Comparison of ENCODE assay signal across 8 cellular contexts in the genomic region with DNA sequence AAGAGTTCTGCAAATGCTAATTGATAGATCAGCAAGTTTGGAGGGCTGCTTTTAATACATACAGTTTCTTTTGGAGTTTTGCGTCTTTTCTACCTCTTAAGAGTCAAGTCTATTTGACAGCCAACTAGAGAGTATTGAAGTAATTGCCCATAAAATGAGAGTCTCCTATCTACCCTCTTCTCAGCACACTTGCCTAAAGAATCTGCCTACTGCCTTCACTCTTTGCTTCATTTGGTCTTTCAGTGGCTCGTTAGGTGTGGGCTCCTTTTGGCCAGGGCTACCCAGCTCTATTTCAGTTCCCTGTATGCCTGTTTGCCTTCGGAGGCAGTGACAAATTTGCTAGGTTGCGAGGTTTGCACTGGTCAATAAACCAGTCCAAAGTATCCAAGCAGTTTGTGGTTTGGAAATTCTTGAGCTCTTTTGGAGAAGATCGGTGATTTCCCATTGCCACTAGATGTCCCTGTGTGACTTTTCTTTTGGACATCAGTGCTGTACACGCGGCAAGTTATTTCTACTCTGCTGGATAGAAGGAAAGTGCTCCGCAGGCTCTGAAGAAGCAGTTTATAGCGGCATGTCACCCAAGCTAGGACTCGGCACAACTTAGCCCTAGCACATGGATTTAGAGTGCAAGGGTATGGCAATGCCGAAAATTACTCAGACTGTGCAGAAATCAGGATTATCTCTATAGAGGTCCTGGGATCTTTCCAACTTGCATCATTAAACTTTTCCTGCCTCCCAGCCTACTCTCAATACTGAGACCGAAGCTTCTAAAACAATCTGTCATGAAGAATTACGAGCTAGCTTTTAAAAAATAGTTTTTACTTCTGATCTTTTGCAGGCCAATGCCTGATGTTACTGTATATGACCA. TPM values are rescaled to one million over a fixed set of nuclear protein-coding genes. Genes with fewer than 3 reads are reported as not detected.
DNase-seq lines count a peak whose midpoint lies in the region; ATAC-seq and TF ChIP-seq lines count a peak whose summit lies in the region.

No MANE protein-coding gene starts in this region.

- TF ChIP-seq CTCF in 22Rv1 (IDR thresholded peaks at IDR 0.05): peak; percentile 73
- peak; percentile 59 to 77 for TF ChIP-seq CTCF in GM23338 (conservative IDR thresholded peaks at IDR 0.05; ENCODE audit: low read depth in 2 of 2)
- TF ChIP-seq CTCF in dorsolateral prefrontal cortex (IDR thresholded peaks at IDR 0.05 in 54 of 56, conservative IDR thresholded peaks at IDR 0.05 in 2 of 56; ENCODE audit: low read depth in 1 of 56, partially characterized antibody in 56 of 56): peak; percentile 23 to 80 (median 60)

- H3K4me1 ChIP-seq in GM23338 (ENCODE audit: insufficient read depth): 0 out of 2 replicates have a peak, but pooled peaks cover 7% of the 10 kb centered on the region

- H2AFZ ChIP-seq in GM23338: no peak overlapping the region

- H3K79me2 ChIP-seq in GM23338 (replicated peaks; ENCODE audit: insufficient read depth): no peaks in the 10 kb centered on the region

- no peaks in the 10 kb centered on the region for H3K36me3 ChIP-seq in GM23338 (ENCODE audit: insufficient read depth)

- H3K36me3 Mint-ChIP-seq in GM23338 (ENCODE audit: low read depth): peaks cover 11% of the 10 kb centered on the region; the same call in 2 of the 3 replicates

- peaks cover 4% of the 10 kb centered on the region; the same call in 2 of the 3 replicates for H3K4me1 Mint-ChIP-seq in GM23338

- no peaks in the 10 kb centered on the region for H3K9me2 ChIP-seq in GM23338 (ENCODE audit: insufficient read depth)

- H3K27ac Mint-ChIP-seq in GM23338: no peak overlapping the region

- peaks cover 2% of the 10 kb centered on the region for H3K27me3 Mint-ChIP-seq in GM23338 (ENCODE audit: insufficient read depth, low read depth, poor library complexity)

- H3K27ac ChIP-seq in 22Rv1 (no peak overlapping the region), GM23338 (ENCODE audit: low read depth) (no peak overlapping the region), dorsolateral prefrontal cortex (no peak overlapping the region)

- ATAC-seq in GM23338 (peak; percentile 89), GM21360 (IDR thresholded peaks at IDR 0.05; ENCODE audit: unreplicated experiment) (no peak)

- no peak overlapping the region for H3K4me3 Mint-ChIP-seq in GM23338

- intact Hi-C loops in dorsolateral prefrontal cortex (cut with DNase I): loop anchor here (2.0 to 5.0 kb wide), 2 partner anchors 1256 to 1257 kb away; no protein-coding TSS in a partner anchor

- H3K9me3 Mint-ChIP-seq in GM23338: peaks cover 8% of the 10 kb centered on the region; the same call in 2 of the 3 replicates

- H3K4me2 ChIP-seq in GM23338: no peak overlapping the region

- H3K4me3 ChIP-seq in GM23338: no peak overlapping the region
- H3K4me3 ChIP-seq in dorsolateral prefrontal cortex: peak overlapping the region in 29 of 59 donors; percentile 2 to 45 (median 30)

- no peaks in the 10 kb centered on the region for H3K27me3 ChIP-seq in GM23338 (ENCODE audit: insufficient read depth)
- H3K27me3 ChIP-seq in dorsolateral prefrontal cortex: peaks cover 0 to 4% (median 0%) of the 10 kb centered on the region in 45 donors

- H4K20me1 ChIP-seq in GM23338 (replicated peaks; ENCODE audit: insufficient read depth): no peaks in the 10 kb centered on the region

- peak; percentile 65 for DNase-seq in GM23338 (ENCODE audit: low spot score)
- peak; percentile 88 for DNase-seq in NCI-H510A treated with DMSO at 0.1 percent for 48 hours (lab: John Stamatoyannopoulos, UW)
- DNase-seq in dorsolateral prefrontal cortex: peak in 7 of 10 donors; percentile 14 to 58 (median 39)
- peak; percentile 68 for DNase-seq in middle frontal gyrus (ENCODE audit: extremely low spot score, low spot score)
- no peak for DNase-seq in NK-92 treated with Interleukin-12 subunit alpha and Interleukin-12 subunit beta, amount 100 ng/mL, for 24 hours (lab: John Stamatoyannopoulos, UW)
- no peak for DNase-seq in activated effector memory CD4-positive, alpha-beta T cell treated with Interleukin-2 at 50 U/mL for 16 hours

- no peaks in the 10 kb centered on the region for H3F3A ChIP-seq in GM23338 (replicated peaks; ENCODE audit: low read depth)

TF ChIP-seq in GM23338, 12 proteins besides CTCF, POLR2A, EP300 and RAD21:
- TF ChIP-seq NANOG (IDR thresholded peaks at IDR 0.05; ENCODE audit: borderline replicate concordance) (no peak), POLR2AphosphoS5 (IDR thresholded peaks at IDR 0.05; ENCODE audit: low read depth) (no peak), JUNB (IDR thresholded peaks at IDR 0.05; ENCODE audit: unreplicated experiment) (no peak), ZNF114 (CRISPR knock-in tag; IDR thresholded peaks at IDR 0.05) (no peak)
- TF ChIP-seq, protein P1, sequence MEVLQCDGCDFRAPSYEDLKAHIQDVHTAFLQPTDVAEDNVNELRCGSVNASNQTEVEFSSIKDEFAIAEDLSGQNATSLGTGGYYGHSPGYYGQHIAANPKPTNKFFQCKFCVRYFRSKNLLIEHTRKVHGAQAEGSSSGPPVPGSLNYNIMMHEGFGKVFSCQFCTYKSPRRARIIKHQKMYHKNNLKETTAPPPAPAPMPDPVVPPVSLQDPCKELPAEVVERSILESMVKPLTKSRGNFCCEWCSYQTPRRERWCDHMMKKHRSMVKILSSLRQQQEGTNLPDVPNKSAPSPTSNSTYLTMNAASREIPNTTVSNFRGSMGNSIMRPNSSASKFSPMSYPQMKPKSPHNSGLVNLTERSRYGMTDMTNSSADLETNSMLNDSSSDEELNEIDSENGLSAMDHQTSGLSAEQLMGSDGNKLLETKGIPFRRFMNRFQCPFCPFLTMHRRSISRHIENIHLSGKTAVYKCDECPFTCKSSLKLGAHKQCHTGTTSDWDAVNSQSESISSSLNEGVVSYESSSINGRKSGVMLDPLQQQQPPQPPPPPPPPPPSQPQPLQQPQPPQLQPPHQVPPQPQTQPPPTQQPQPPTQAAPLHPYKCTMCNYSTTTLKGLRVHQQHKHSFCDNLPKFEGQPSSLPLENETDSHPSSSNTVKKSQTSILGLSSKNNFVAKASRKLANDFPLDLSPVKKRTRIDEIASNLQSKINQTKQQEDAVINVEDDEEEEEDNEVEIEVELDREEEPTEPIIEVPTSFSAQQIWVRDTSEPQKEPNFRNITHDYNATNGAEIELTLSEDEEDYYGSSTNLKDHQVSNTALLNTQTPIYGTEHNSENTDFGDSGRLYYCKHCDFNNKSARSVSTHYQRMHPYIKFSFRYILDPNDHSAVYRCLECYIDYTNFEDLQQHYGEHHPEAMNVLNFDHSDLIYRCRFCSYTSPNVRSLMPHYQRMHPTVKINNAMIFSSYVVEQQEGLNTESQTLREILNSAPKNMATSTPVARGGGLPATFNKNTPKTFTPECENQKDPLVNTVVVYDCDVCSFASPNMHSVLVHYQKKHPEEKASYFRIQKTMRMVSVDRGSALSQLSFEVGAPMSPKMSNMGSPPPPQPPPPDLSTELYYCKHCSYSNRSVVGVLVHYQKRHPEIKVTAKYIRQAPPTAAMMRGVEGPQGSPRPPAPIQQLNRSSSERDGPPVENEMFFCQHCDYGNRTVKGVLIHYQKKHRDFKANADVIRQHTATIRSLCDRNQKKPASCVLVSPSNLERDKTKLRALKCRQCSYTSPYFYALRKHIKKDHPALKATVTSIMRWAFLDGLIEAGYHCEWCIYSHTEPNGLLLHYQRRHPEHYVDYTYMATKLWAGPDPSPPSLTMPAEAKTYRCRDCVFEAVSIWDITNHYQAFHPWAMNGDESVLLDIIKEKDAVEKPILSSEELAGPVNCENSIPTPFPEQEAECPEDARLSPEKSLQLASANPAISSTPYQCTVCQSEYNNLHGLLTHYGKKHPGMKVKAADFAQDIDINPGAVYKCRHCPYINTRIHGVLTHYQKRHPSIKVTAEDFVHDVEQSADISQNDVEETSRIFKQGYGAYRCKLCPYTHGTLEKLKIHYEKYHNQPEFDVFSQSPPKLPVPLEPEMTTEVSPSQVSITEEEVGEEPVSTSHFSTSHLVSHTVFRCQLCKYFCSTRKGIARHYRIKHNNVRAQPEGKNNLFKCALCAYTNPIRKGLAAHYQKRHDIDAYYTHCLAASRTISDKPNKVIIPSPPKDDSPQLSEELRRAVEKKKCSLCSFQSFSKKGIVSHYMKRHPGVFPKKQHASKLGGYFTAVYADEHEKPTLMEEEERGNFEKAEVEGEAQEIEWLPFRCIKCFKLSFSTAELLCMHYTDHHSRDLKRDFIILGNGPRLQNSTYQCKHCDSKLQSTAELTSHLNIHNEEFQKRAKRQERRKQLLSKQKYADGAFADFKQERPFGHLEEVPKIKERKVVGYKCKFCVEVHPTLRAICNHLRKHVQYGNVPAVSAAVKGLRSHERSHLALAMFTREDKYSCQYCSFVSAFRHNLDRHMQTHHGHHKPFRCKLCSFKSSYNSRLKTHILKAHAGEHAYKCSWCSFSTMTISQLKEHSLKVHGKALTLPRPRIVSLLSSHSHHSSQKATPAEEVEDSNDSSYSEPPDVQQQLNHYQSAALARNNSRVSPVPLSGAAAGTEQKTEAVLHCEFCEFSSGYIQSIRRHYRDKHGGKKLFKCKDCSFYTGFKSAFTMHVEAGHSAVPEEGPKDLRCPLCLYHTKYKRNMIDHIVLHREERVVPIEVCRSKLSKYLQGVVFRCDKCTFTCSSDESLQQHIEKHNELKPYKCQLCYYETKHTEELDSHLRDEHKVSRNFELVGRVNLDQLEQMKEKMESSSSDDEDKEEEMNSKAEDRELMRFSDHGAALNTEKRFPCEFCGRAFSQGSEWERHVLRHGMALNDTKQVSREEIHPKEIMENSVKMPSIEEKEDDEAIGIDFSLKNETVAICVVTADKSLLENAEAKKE (CRISPR knock-in tag; IDR thresholded peaks at IDR 0.05): no peak

RNA-seq across cellular contexts. Expression of a gene that starts 38.6 kb away (rescaled TPM):
- 297 and 354 TPM in 2 replicates for total RNA-seq in GM23338 (2014; rRNA removed; shearing (Covaris generic))
- 1,275 and 1,400 TPM in 2 replicates for polyA plus RNA-seq in GM23338 (2016; fragmentation: Nextera tagmentation; extraction: Ambion mirVana)
- 100 to 1,000 TPM in 41 of 120 experiments, 10 to 100 TPM in 79; 33.6 to 209 (median 82.5) TPM for total RNA-seq in dorsolateral prefrontal cortex

Comparison
In these comparisons a context has a peak if more than half of its experiments do, and no peak if none do; other contexts are left out.
1. DNase-seq: peak in GM23338 (single experiment), NCI-H510A treated with DMSO at 0.1 percent for 48 hours (single experiment), dorsolateral prefrontal cortex (7 of 10) and middle frontal gyrus (single experiment); none in NK-92 treated with Interleukin-12 subunit alpha and Interleukin-12 subunit beta, amount 100 ng/mL, for 24 hours (single experiment) and activated effector memory CD4-positive, alpha-beta T cell treated with Interleukin-2 at 50 U/mL for 16 hours (single experiment).
2. Peak in every context shown above with its lines, with median percentiles within 50 percentile points of each other: CTCF ChIP-seq.